ENCODE assay signal across 8 cellular contexts in the genomic region with DNA sequence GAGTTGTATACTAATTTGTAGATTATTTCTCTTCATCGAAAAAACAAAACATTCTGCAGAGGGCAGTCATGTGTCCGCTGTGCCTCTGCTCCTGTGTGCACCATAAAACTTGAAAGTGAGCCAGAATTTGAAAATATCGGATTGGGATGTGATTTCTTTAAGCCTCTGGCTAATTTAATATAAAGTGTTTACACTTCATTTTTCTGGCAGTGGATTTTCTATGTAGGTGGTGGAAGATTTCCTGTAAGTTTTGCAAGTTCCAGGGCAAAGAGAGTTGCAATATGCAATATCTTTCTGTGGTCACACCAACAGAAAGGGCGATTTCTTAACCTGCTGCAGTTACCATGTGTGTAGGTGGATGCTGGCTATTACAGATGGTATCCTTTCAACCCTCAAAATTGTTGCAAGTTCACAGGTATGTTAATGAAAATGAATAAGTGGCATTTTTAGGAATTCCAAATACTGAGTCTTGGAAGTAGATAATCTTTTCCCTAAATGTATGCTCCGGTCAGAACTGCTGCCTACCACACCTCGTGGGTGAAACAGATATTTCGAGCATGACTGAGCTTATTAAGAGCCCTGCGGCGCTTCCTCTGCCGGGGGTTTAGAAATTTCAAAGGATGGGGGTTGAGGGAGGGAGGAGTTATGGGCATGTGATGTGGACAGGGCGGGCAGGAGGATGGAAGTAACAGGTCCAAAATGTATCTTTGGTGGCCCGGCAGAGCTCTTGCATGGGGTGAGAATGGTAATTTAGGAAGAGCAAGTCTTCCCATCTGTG.
A peak's percentile ranks its signal among the peaks of the same experiment; 100 is the strongest.
DNase-seq lines count a peak whose midpoint lies in the region; ATAC-seq and TF ChIP-seq lines count a peak whose summit lies in the region.

No MANE protein-coding gene starts in this region.

- H3K4me1 ChIP-seq in heart right ventricle (peaks cover 13 to 90% (median 70%) of the 10 kb centered on the region in 9 donors), endodermal cell (ENCODE audit: control insufficient read depth, insufficient read depth, low read length) (no peaks in the 10 kb centered on the region), adrenal gland (replicated peaks in 1 of 2) (peaks cover 17 to 29% of the 10 kb centered on the region in 2 donors)

- H3K36me3 Mint-ChIP-seq in endodermal cell (ENCODE audit: low read depth): no peaks in the 10 kb centered on the region

- no peaks in the 10 kb centered on the region for H3K27me3 Mint-ChIP-seq in endodermal cell (ENCODE audit: insufficient read depth)

- H3K4me1 Mint-ChIP-seq in endodermal cell: peaks cover 48% of the 10 kb centered on the region

- H3K4me3 ChIP-seq in heart right ventricle (peak overlapping the region in 1 of 10 donors; percentile 12), endodermal cell (ENCODE audit: low read length) (no peak overlapping the region), adrenal gland (no peak overlapping the region)

- no peak overlapping the region for H3K9ac ChIP-seq in endodermal cell (ENCODE audit: extremely low read depth, low read length, poor library complexity, severe bottlenecking)

- H3K27ac Mint-ChIP-seq in endodermal cell: peak overlapping the region; percentile 3

- H3K27me3 ChIP-seq in heart right ventricle: no peaks in the 10 kb centered on the region
- H3K27me3 ChIP-seq in endodermal cell (ENCODE audit: control insufficient read depth, insufficient read depth, low read length, poor library complexity, severe bottlenecking): no peaks in the 10 kb centered on the region
- H3K27me3 ChIP-seq in adrenal gland: no peaks in the 10 kb centered on the region

- H3K27ac ChIP-seq in heart right ventricle (peak overlapping the region in 7 of 10 donors; percentile 3 to 81 (median 59)), endodermal cell (ENCODE audit: low read depth, low read length) (no peak overlapping the region), adrenal gland (no peak overlapping the region)

- TF ChIP-seq CTCF in heart right ventricle (IDR thresholded peaks at IDR 0.05) (no peak), endodermal cell (conservative IDR thresholded peaks at IDR 0.05) (no peak), adrenal gland (IDR thresholded peaks at IDR 0.05) (no peak)

- no peak for TF ChIP-seq POLR2A in adrenal gland (IDR thresholded peaks at IDR 0.05)

- H3K36me3 ChIP-seq in heart right ventricle (no peaks in the 10 kb centered on the region), endodermal cell (ENCODE audit: control insufficient read depth, insufficient read depth, low read length) (no peaks in the 10 kb centered on the region), adrenal gland (replicated peaks in 1 of 2) (no peaks in the 10 kb centered on the region)

- no peaks in the 10 kb centered on the region for H3K9me3 Mint-ChIP-seq in endodermal cell

- no peak for DNase-seq in heart right ventricle
- DNase-seq in Right ventricle myocardium superior: no peak
- DNase-seq in NCI-H526 (lab: John Stamatoyannopoulos, UW): peak; percentile 50 to 68
- no peak for DNase-seq in endodermal cell
- peak; percentile 66 for DNase-seq in retina
- DNase-seq in NCI-H446 treated with DMSO at 0.1 percent for 48 hours (lab: John Stamatoyannopoulos, UW): no peak
- DNase-seq in adrenal gland: no peak

- WGBS in heart right ventricle, 2 donors: 48 to 55% methylated on average over 12 of the region's 12 CpGs
- WGBS in endodermal cell (ENCODE audit: insufficient coverage in 1 of 2, insufficient read length in 1 of 2), 2 experiments: 77 to 79% methylated on average over 10 to 12 of the region's 12 CpGs
- 66 to 78% (median 72%) methylated on average over 12 of the region's 12 CpGs for WGBS in adrenal gland, 4 donors

- H3K4me3 Mint-ChIP-seq in endodermal cell: no peak overlapping the region

- ATAC-seq in heart right ventricle (no peak), Right ventricle myocardium superior (ENCODE audit: poor library complexity) (no peak), HG03095 (IDR thresholded peaks at IDR 0.05; ENCODE audit: unreplicated experiment) (no peak)

- intact Hi-C loops in heart right ventricle (cut with DNase I) (no loop called here), Right ventricle myocardium superior (cut with DNase I) (no loop called here), adrenal gland (cut with DNase I) (no loop called here)

- H3K9me3 ChIP-seq in heart right ventricle: no peaks in the 10 kb centered on the region
- H3K9me3 ChIP-seq in endodermal cell (ENCODE audit: control insufficient read depth, low read length): no peaks in the 10 kb centered on the region
- H3K9me3 ChIP-seq in adrenal gland (replicated peaks in 1 of 3): no peaks in the 10 kb centered on the region

Comparison
In these comparisons a context has a peak if more than half of its experiments do, and no peak if none do; other contexts are left out.
1. DNase-seq: peak in NCI-H526 (2 of 2) and retina (single experiment); none in heart right ventricle (0 of 2), Right ventricle myocardium superior (single experiment), endodermal cell (single experiment), NCI-H446 treated with DMSO at 0.1 percent for 48 hours (single experiment) and adrenal gland (0 of 7).
2. H3K27ac ChIP-seq: peak in heart right ventricle (7 of 10); none in endodermal cell (single experiment) and adrenal gland (0 of 5).